1 cellular context compared by ENCODE assay signal in genomic region chr7:128531105-128531954, GRCh38.
A peak's percentile ranks its signal among the peaks of the same experiment; 100 is the strongest.
TF ChIP-seq lines count a peak whose summit lies in the region.
"Not testable (repeated sequence)": the region's sequence is repeated elsewhere in the genome, so short reads cannot be mapped to it uniquely, and the experiment has no call there.

No MANE protein-coding gene starts in this region.

TF ChIP-seq in K562, 482 proteins besides CTCF, POLR2A, EP300 and RAD21 (continued from another document and continues in another):
- TF ChIP-seq, protein P1, sequence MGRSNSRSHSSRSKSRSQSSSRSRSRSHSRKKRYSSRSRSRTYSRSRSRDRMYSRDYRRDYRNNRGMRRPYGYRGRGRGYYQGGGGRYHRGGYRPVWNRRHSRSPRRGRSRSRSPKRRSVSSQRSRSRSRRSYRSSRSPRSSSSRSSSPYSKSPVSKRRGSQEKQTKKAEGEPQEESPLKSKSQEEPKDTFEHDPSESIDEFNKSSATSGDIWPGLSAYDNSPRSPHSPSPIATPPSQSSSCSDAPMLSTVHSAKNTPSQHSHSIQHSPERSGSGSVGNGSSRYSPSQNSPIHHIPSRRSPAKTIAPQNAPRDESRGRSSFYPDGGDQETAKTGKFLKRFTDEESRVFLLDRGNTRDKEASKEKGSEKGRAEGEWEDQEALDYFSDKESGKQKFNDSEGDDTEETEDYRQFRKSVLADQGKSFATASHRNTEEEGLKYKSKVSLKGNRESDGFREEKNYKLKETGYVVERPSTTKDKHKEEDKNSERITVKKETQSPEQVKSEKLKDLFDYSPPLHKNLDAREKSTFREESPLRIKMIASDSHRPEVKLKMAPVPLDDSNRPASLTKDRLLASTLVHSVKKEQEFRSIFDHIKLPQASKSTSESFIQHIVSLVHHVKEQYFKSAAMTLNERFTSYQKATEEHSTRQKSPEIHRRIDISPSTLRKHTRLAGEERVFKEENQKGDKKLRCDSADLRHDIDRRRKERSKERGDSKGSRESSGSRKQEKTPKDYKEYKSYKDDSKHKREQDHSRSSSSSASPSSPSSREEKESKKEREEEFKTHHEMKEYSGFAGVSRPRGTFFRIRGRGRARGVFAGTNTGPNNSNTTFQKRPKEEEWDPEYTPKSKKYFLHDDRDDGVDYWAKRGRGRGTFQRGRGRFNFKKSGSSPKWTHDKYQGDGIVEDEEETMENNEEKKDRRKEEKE (IDR thresholded peaks at IDR 0.05; ENCODE audit: borderline replicate concordance in 1 of 2, control insufficient read depth in 1 of 2, low read depth in 2 of 2, low read length in 1 of 2), result 0 out of 4 replicates have a peak, but pooled peaks of 1 of the 2 experiments have one; percentile 20
- TF ChIP-seq FOXP1 (CRISPR knock-in tag; IDR thresholded peaks at IDR 0.05) (peak; percentile 43; the same call in 1 of the 2 replicates), GATAD2B (IDR thresholded peaks at IDR 0.05; ENCODE audit: borderline replicate concordance) (peak; percentile 88), RB1 (IDR thresholded peaks at IDR 0.05; ENCODE audit: low read depth) (peak; percentile 64), BHLHE40 (IDR thresholded peaks at IDR 0.05; ENCODE audit: low read length) (0 out of 2 replicates have a peak, but pooled peaks have one; percentile 8), PCBP1 (IDR thresholded peaks at IDR 0.05; ENCODE audit: low read depth, low read length, poor library complexity, severe bottlenecking) (peak; percentile 78), GABPB1 (CRISPR knock-in tag; IDR thresholded peaks at IDR 0.05) (peak; percentile 46; the same call in 1 of the 2 replicates), ATF7 (IDR thresholded peaks at IDR 0.05) (0 out of 2 replicates have a peak, but pooled peaks have one; percentile 32), THAP12 (CRISPR knock-in tag; IDR thresholded peaks at IDR 0.05) (peak; percentile 74; the same call in 1 of the 2 replicates), GTF2E2 (tag; IDR thresholded peaks at IDR 0.05) (peak; percentile 82; the same call in 1 of the 2 replicates), MYC (IDR thresholded peaks at IDR 0.05; ENCODE audit: low read depth, low read length) (peak; percentile 62; the same call in 1 of the 2 replicates), E2F3 (CRISPR knock-in tag; IDR thresholded peaks at IDR 0.05) (0 out of 2 replicates have a peak, but pooled peaks have one; percentile 39), HNRNPL (IDR thresholded peaks at IDR 0.05; ENCODE audit: low read depth, low read length) (0 out of 2 replicates have a peak, but pooled peaks have one; percentile 55), ZNF639 (CRISPR knock-in tag; conservative IDR thresholded peaks at IDR 0.05 in 1 of 2, IDR thresholded peaks at IDR 0.05 in 1 of 2) (peak in 1 of 2 experiments; percentile 80; a peak in 2 of 4 replicates), HNRNPK (IDR thresholded peaks at IDR 0.05; ENCODE audit: low read depth, low read length, poor library complexity, severe bottlenecking) (peak; percentile 86), EP400 (IDR thresholded peaks at IDR 0.05) (peak; percentile 49; the same call in 1 of the 2 replicates), NFRKB (IDR thresholded peaks at IDR 0.05; ENCODE audit: low read depth) (peak; percentile 33; the same call in 1 of the 2 replicates), FOXK2 (conservative IDR thresholded peaks at IDR 0.05 in 1 of 2, IDR thresholded peaks at IDR 0.05 in 1 of 2; ENCODE audit: low read depth in 2 of 2) (peak; percentile 53 to 62; a peak in 2 of 4 replicates), POLR2B (IDR thresholded peaks at IDR 0.05; ENCODE audit: low read depth, partially characterized antibody) (peak; percentile 37), NONO (IDR thresholded peaks at IDR 0.05; ENCODE audit: low read depth in 2 of 2, low read length in 1 of 2) (peak; percentile 33 to 78; a peak in 2 of 4 replicates), CCNT2 (IDR thresholded peaks at IDR 0.05; ENCODE audit: borderline replicate concordance, extremely low read depth, insufficient read length, low read depth, low read length) (peak; percentile 62), CREM (IDR thresholded peaks at IDR 0.05; ENCODE audit: low read depth) (peak; percentile 69), PHF8 (IDR thresholded peaks at IDR 0.05; ENCODE audit: borderline replicate concordance, low read length) (peak; percentile 63; the same call in 1 of the 2 replicates), SUPT5H (IDR thresholded peaks at IDR 0.05) (peak; percentile 61), NR2C2 (tag; IDR thresholded peaks at IDR 0.05) (peak; percentile 86), PRPF4 (IDR thresholded peaks at IDR 0.05; ENCODE audit: insufficient read depth, low read depth, low read length, poor library complexity, severe bottlenecking) (peak; percentile 50), RBM25 (IDR thresholded peaks at IDR 0.05; ENCODE audit: low read depth, low read length, severe bottlenecking) (peak; percentile 78), GTF2A2 (tag; IDR thresholded peaks at IDR 0.05) (peak; percentile 54; the same call in 1 of the 2 replicates), SMAD1 (IDR thresholded peaks at IDR 0.05; ENCODE audit: low read depth, low read length, partially characterized antibody) (peak; percentile 8), DMBX1 (CRISPR knock-in tag; IDR thresholded peaks at IDR 0.05; ENCODE audit: borderline replicate concordance) (peak; percentile 58; the same call in 1 of the 2 replicates), ZBTB17 (CRISPR knock-in tag; IDR thresholded peaks at IDR 0.05) (0 out of 2 replicates have a peak, but pooled peaks have one; percentile 50), ESRRA (IDR thresholded peaks at IDR 0.05; ENCODE audit: borderline replicate concordance, low read depth) (peak; percentile 22; the same call in 1 of the 2 replicates), ZBTB1 (CRISPR knock-in tag; IDR thresholded peaks at IDR 0.05; ENCODE audit: borderline replicate concordance, low read depth) (0 out of 2 replicates have a peak, but pooled peaks have one; percentile 42), RCOR1 (IDR thresholded peaks at IDR 0.05; ENCODE audit: borderline replicate concordance in 1 of 2, low read depth in 2 of 2, low read length in 2 of 2) (0 out of 4 replicates have a peak, but pooled peaks of 1 of the 2 experiments have one; percentile 72), ZNF507 (tag; conservative IDR thresholded peaks at IDR 0.05) (0 out of 2 replicates have a peak, but pooled peaks have one; percentile 17), ZNF197 (CRISPR knock-in tag; IDR thresholded peaks at IDR 0.05; ENCODE audit: low read depth) (0 out of 2 replicates have a peak, but pooled peaks have one; percentile 53), ZNF431 (CRISPR knock-in tag; IDR thresholded peaks at IDR 0.05) (0 out of 2 replicates have a peak, but pooled peaks have one; percentile 36), L3MBTL2 (IDR thresholded peaks at IDR 0.05) (peak; percentile 58), POLR2H (tag; IDR thresholded peaks at IDR 0.05; ENCODE audit: low read depth) (peak; percentile 33; the same call in 1 of the 2 replicates), RBFOX2 (IDR thresholded peaks at IDR 0.05; ENCODE audit: low read depth, low read length) (peak; percentile 70), RBM22 (IDR thresholded peaks at IDR 0.05; ENCODE audit: low read depth, low read length, poor library complexity, severe bottlenecking) (peak; percentile 70), MAZ (CRISPR knock-in tag; conservative IDR thresholded peaks at IDR 0.05 in 1 of 2, IDR thresholded peaks at IDR 0.05 in 1 of 2) (peak; percentile 29 to 92; a peak in 3 of 4 replicates), ZFX (CRISPR knock-in tag; IDR thresholded peaks at IDR 0.05) (peak; percentile 94)
- TF ChIP-seq, protein P2, sequence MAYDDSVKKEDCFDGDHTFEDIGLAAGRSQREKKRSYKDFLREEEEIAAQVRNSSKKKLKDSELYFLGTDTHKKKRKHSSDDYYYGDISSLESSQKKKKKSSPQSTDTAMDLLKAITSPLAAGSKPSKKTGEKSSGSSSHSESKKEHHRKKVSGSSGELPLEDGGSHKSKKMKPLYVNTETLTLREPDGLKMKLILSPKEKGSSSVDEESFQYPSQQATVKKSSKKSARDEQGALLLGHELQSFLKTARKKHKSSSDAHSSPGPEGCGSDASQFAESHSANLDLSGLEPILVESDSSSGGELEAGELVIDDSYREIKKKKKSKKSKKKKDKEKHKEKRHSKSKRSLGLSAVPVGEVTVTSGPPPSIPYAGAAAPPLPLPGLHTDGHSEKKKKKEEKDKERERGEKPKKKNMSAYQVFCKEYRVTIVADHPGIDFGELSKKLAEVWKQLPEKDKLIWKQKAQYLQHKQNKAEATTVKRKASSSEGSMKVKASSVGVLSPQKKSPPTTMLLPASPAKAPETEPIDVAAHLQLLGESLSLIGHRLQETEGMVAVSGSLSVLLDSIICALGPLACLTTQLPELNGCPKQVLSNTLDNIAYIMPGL (CRISPR knock-in tag; IDR thresholded peaks at IDR 0.05), result peak; percentile 95
- TF ChIP-seq MYC (CRISPR knock-in tag; IDR thresholded peaks at IDR 0.05; ENCODE audit: borderline replicate concordance, low read depth); NR2C2 (CRISPR knock-in tag; IDR thresholded peaks at IDR 0.05): not testable (repeated sequence)
- TF ChIP-seq, protein P3, sequence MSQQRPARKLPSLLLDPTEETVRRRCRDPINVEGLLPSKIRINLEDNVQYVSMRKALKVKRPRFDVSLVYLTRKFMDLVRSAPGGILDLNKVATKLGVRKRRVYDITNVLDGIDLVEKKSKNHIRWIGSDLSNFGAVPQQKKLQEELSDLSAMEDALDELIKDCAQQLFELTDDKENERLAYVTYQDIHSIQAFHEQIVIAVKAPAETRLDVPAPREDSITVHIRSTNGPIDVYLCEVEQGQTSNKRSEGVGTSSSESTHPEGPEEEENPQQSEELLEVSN (IDR thresholded peaks at IDR 0.05; ENCODE audit: borderline replicate concordance in 1 of 2, extremely low read depth in 1 of 2, insufficient read depth in 1 of 2, insufficient read length in 1 of 2, low read depth in 1 of 2, low read length in 1 of 2, poor library complexity in 1 of 2, severe bottlenecking in 1 of 2), result peak in 1 of 2 experiments; percentile 51
- TF ChIP-seq, protein P4, sequence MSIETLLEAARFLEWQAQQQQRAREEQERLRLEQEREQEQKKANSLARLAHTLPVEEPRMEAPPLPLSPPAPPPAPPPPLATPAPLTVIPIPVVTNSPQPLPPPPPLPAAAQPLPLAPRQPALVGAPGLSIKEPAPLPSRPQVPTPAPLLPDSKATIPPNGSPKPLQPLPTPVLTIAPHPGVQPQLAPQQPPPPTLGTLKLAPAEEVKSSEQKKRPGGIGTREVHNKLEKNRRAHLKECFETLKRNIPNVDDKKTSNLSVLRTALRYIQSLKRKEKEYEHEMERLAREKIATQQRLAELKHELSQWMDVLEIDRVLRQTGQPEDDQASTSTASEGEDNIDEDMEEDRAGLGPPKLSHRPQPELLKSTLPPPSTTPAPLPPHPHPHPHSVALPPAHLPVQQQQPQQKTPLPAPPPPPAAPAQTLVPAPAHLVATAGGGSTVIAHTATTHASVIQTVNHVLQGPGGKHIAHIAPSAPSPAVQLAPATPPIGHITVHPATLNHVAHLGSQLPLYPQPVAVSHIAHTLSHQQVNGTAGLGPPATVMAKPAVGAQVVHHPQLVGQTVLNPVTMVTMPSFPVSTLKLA (conservative IDR thresholded peaks at IDR 0.05), result 0 out of 4 replicates have a peak, but pooled peaks of 1 of the 2 experiments have one; percentile 66
- TF ChIP-seq, protein P5, sequence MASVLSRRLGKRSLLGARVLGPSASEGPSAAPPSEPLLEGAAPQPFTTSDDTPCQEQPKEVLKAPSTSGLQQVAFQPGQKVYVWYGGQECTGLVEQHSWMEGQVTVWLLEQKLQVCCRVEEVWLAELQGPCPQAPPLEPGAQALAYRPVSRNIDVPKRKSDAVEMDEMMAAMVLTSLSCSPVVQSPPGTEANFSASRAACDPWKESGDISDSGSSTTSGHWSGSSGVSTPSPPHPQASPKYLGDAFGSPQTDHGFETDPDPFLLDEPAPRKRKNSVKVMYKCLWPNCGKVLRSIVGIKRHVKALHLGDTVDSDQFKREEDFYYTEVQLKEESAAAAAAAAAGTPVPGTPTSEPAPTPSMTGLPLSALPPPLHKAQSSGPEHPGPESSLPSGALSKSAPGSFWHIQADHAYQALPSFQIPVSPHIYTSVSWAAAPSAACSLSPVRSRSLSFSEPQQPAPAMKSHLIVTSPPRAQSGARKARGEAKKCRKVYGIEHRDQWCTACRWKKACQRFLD (CRISPR knock-in tag; IDR thresholded peaks at IDR 0.05), result 0 out of 2 replicates have a peak, but pooled peaks have one; percentile 9
